13 cellular contexts compared by ENCODE assay signal in genomic region chr3:113535898-113536297, GRCh38. TPM values are rescaled to one million over a fixed set of nuclear protein-coding genes. Genes with fewer than 3 reads are reported as not detected.
A peak's percentile ranks its signal among the peaks of the same experiment; 100 is the strongest.
DNase-seq lines count a peak whose midpoint lies in the region; TF ChIP-seq lines count a peak whose summit lies in the region.
"Had no signal": no experiment of that assay in that cellular context is flagged by ENCODE, and none has a peak within 500 bp of the region (broad histone marks: within the 10 kb centered on the region; RNA-seq: fewer than 3 reads in every experiment).

No MANE protein-coding gene starts in this region.

- DNase-seq in DMS 273 (lab: John Stamatoyannopoulos, UW; ENCODE audit: unreplicated experiment) (peak; percentile 44), DMS 273 treated with DMSO at 0.1 percent for 48 hours (lab: John Stamatoyannopoulos, UW) (no peak), KBM-7 (peak; percentile 42), chondrocyte (ENCODE audit: low spot score) (no peak), neural crest cell (ENCODE audit: low read depth, low spot score) (no peak), thyroid gland (no peak), CD1c-positive myeloid dendritic cell (ENCODE audit: extremely low spot score) (no peak), mesenteric fat pad (ENCODE audit: low spot score) (no peak)
- DNase-seq: activated CD8-positive, alpha-beta memory T cell treated with anti-CD3 and anti-CD28 coated beads for 24 hours; NCI-H187; tibial artery had no signal

- no peaks in the 10 kb centered on the region for H3K27me3 ChIP-seq in thyroid gland

- no peaks in the 10 kb centered on the region for H3K9me3 Mint-ChIP-seq in chondrocyte (ENCODE audit: low read depth)
- no peaks in the 10 kb centered on the region for H3K9me3 Mint-ChIP-seq in neural crest cell

- H3K4me1 ChIP-seq in thyroid gland: peaks cover 4% of the 10 kb centered on the region in 2 donors

- H3K9me3 ChIP-seq in thyroid gland: no peaks in the 10 kb centered on the region
- H3K9me3 ChIP-seq: tibial artery had no signal

- H3K36me3 Mint-ChIP-seq in chondrocyte (ENCODE audit: low read depth): no peaks in the 10 kb centered on the region
- no peaks in the 10 kb centered on the region for H3K36me3 Mint-ChIP-seq in neural crest cell (ENCODE audit: low read depth)

- no peaks in the 10 kb centered on the region for H3K36me3 ChIP-seq in thyroid gland
- H3K36me3 ChIP-seq: tibial artery had no signal

- in situ Hi-C loops in KBM-7 (cut with MboI; ENCODE audit: low pct_unique_long_range_greater_than_20kb, low sequenced_read_pairs): no loop called here

- 60 to 83% methylated on average over 5 of the region's 5 CpGs for WGBS in thyroid gland, 2 donors

- H3K4me1 Mint-ChIP-seq in chondrocyte (ENCODE audit: low read depth): peaks cover 26% of the 10 kb centered on the region
- peaks cover 14% of the 10 kb centered on the region for H3K4me1 Mint-ChIP-seq in neural crest cell

- peaks cover 50% of the 10 kb centered on the region for H3K27me3 Mint-ChIP-seq in chondrocyte (ENCODE audit: low read depth)
- peaks cover 85% of the 10 kb centered on the region for H3K27me3 Mint-ChIP-seq in neural crest cell (ENCODE audit: low read depth)

- no peak overlapping the region for H3K4me3 ChIP-seq in thyroid gland (replicated peaks in 1 of 3)
- H3K4me3 ChIP-seq: hepatocyte, tibial artery had no signal

- no peak for TF ChIP-seq POLR2A in thyroid gland (IDR thresholded peaks at IDR 0.05)

- no peak overlapping the region for H3K4me3 Mint-ChIP-seq in chondrocyte (ENCODE audit: unreplicated experiment)
- H3K4me3 Mint-ChIP-seq in neural crest cell: no peak overlapping the region

- TF ChIP-seq CTCF in chondrocyte (IDR thresholded peaks at IDR 0.05) (peak; percentile 53), neural crest cell (conservative IDR thresholded peaks at IDR 0.05) (peak; percentile 55), thyroid gland (IDR thresholded peaks at IDR 0.05) (no peak)

- intact Hi-C loops in thyroid gland (cut with DNase I): no loop called here

- H3K27ac ChIP-seq in thyroid gland: no peak overlapping the region
- H3K27ac ChIP-seq: hepatocyte, tibial artery had no signal

- H3K27ac Mint-ChIP-seq in chondrocyte (ENCODE audit: unreplicated experiment) (no peak overlapping the region), neural crest cell (ENCODE audit: unreplicated experiment) (no peak overlapping the region)

RNA-seq across cellular contexts. Expression of gene SIDT1, which starts 3.5 kb away (rescaled TPM):
- total RNA-seq in chondrocyte: not detected in 3 replicates
- total RNA-seq in neural crest cell: 0.23 and 0.41 TPM in 2 replicates
- 1 to 10 TPM in 3 of 4 donors, under 1 TPM in 1; 0.98 to 3.1 (median 2.6) TPM for total RNA-seq in thyroid gland
- total RNA-seq in mesenteric fat pad: 1.5 TPM
- total RNA-seq: A172 had no signal

RNA-seq across cellular contexts. Expression of gene SPICE1, which starts 20.9 kb away (rescaled TPM):
- total RNA-seq in chondrocyte (8.8 to 19.5 TPM (median 9.3 TPM) in 3 replicates), neural crest cell (20.6 and 24.3 TPM in 2 replicates), thyroid gland (10 to 100 TPM; 25.0 to 61.9 (median 30.5) TPM), mesenteric fat pad (9.9 TPM)

Comparison
In these comparisons a context has a peak if more than half of its experiments do, and no peak if none do; other contexts are left out.
1. DNase-seq: peak in DMS 273 (single experiment) and KBM-7 (single experiment); none in DMS 273 treated with DMSO at 0.1 percent for 48 hours (single experiment), chondrocyte (single experiment), neural crest cell (single experiment), thyroid gland (0 of 2), CD1c-positive myeloid dendritic cell (single experiment) and mesenteric fat pad (single experiment).
2. CTCF ChIP-seq: peak in chondrocyte (single experiment) and neural crest cell (single experiment); none in thyroid gland (0 of 6).